Comparison of ENCODE assay signal across 1 cellular context in genomic region chr12:45234134-45234865, GRCh38.
TF ChIP-seq lines count a peak whose summit lies in the region.

No MANE protein-coding gene starts in this region.

TF ChIP-seq in K562, 482 proteins besides CTCF, POLR2A, EP300 and RAD21 (continued from another document and continues in another):
- TF ChIP-seq FOXP4 (CRISPR knock-in tag; IDR thresholded peaks at IDR 0.05; ENCODE audit: borderline replicate concordance) (no peak), MAFF (IDR thresholded peaks at IDR 0.05; ENCODE audit: low read length) (peak; percentile 74), PATZ1 (CRISPR knock-in tag; IDR thresholded peaks at IDR 0.05; ENCODE audit: borderline replicate concordance) (no peak), RHOXF2B (CRISPR knock-in tag; conservative IDR thresholded peaks at IDR 0.05) (no peak), ZNF12 (CRISPR knock-in tag; IDR thresholded peaks at IDR 0.05) (no peak), ZNF740 (CRISPR knock-in tag; IDR thresholded peaks at IDR 0.05) (no peak), ZNF740 (tag; IDR thresholded peaks at IDR 0.05) (no peak), PHF21A (IDR thresholded peaks at IDR 0.05; ENCODE audit: borderline replicate concordance, low read depth) (no peak; the same call in 1 of the 2 replicates), MTA3 (IDR thresholded peaks at IDR 0.05; ENCODE audit: borderline replicate concordance) (no peak), ZNF57 (CRISPR knock-in tag; IDR thresholded peaks at IDR 0.05) (no peak), SIX5 (IDR thresholded peaks at IDR 0.05; ENCODE audit: borderline replicate concordance in 1 of 2, insufficient read depth in 1 of 2, low read depth in 1 of 2, low read length in 2 of 2) (no peak), MAFK (IDR thresholded peaks at IDR 0.05; ENCODE audit: low read length) (peak; percentile 82), ARID4B (CRISPR knock-in tag; IDR thresholded peaks at IDR 0.05) (no peak), U2AF2 (optimal IDR thresholded peaks at IDR 0.05; ENCODE audit: low read depth, low read length) (no peak), JUN (IDR thresholded peaks at IDR 0.05; ENCODE audit: borderline replicate concordance, low read depth, low read length) (peak; percentile 86), JUN (CRISPR knock-in tag; IDR thresholded peaks at IDR 0.05; ENCODE audit: borderline replicate concordance) (no peak), LARP7 (IDR thresholded peaks at IDR 0.05) (no peak), ZNF609 (CRISPR knock-in tag; IDR thresholded peaks at IDR 0.05; ENCODE audit: borderline replicate concordance) (no peak), KDM1A (IDR thresholded peaks at IDR 0.05) (no peak), HDAC1 (IDR thresholded peaks at IDR 0.05) (peak in 1 of 2 experiments; percentile 19; a peak in 1 of 4 replicates), TGIF2 (CRISPR knock-in tag; IDR thresholded peaks at IDR 0.05) (no peak), NCOA2 (IDR thresholded peaks at IDR 0.05; ENCODE audit: partially characterized antibody in 2 of 2) (no peak), HDAC3 (IDR thresholded peaks at IDR 0.05; ENCODE audit: borderline replicate concordance, partially characterized antibody) (no peak), MTA1 (IDR thresholded peaks at IDR 0.05; ENCODE audit: borderline replicate concordance) (no peak), SPI1 (IDR thresholded peaks at IDR 0.05; ENCODE audit: borderline replicate concordance, low read depth, low read length) (peak; percentile 13; the same call in 1 of the 2 replicates), NR2C1 (IDR thresholded peaks at IDR 0.05) (no peak), NR2C1 (tag; IDR thresholded peaks at IDR 0.05) (no peak), ZNF232 (CRISPR knock-in tag; IDR thresholded peaks at IDR 0.05) (no peak), JUNB (CRISPR knock-in tag; conservative IDR thresholded peaks at IDR 0.05) (peak; percentile 68; the same call in 1 of the 2 replicates), WHSC1 (IDR thresholded peaks at IDR 0.05; ENCODE audit: low read length) (no peak), ILF3 (IDR thresholded peaks at IDR 0.05; ENCODE audit: borderline replicate concordance) (no peak), STAT5B (CRISPR knock-in tag; IDR thresholded peaks at IDR 0.05) (no peak), TSC22D4 (tag; IDR thresholded peaks at IDR 0.05) (no peak), HDAC2 (IDR thresholded peaks at IDR 0.05) (no peak), HMG20B (CRISPR knock-in tag; IDR thresholded peaks at IDR 0.05) (no peak), RNF219 (CRISPR knock-in tag; IDR thresholded peaks at IDR 0.05) (no peak), GTF3C2 (IDR thresholded peaks at IDR 0.05; ENCODE audit: borderline replicate concordance, extremely low read depth, insufficient read length) (no peak), HOMEZ (CRISPR knock-in tag; IDR thresholded peaks at IDR 0.05) (no peak), GTF2F1 (IDR thresholded peaks at IDR 0.05; ENCODE audit: low read depth, low read length) (no peak), SRSF1 (IDR thresholded peaks at IDR 0.05; ENCODE audit: low read depth, low read length) (no peak), ZNF778 (CRISPR knock-in tag; IDR thresholded peaks at IDR 0.05) (no peak), NR4A1 (CRISPR knock-in tag; IDR thresholded peaks at IDR 0.05) (no peak), NR4A1 (tag; IDR thresholded peaks at IDR 0.05) (no peak), PHB (CRISPR knock-in tag; IDR thresholded peaks at IDR 0.05) (no peak), ARHGAP35 (IDR thresholded peaks at IDR 0.05; ENCODE audit: partially characterized antibody) (no peak), SIN3B (IDR thresholded peaks at IDR 0.05; ENCODE audit: low read depth) (no peak)
